ENCODE assay signal across 16 cellular contexts in the genomic region with DNA sequence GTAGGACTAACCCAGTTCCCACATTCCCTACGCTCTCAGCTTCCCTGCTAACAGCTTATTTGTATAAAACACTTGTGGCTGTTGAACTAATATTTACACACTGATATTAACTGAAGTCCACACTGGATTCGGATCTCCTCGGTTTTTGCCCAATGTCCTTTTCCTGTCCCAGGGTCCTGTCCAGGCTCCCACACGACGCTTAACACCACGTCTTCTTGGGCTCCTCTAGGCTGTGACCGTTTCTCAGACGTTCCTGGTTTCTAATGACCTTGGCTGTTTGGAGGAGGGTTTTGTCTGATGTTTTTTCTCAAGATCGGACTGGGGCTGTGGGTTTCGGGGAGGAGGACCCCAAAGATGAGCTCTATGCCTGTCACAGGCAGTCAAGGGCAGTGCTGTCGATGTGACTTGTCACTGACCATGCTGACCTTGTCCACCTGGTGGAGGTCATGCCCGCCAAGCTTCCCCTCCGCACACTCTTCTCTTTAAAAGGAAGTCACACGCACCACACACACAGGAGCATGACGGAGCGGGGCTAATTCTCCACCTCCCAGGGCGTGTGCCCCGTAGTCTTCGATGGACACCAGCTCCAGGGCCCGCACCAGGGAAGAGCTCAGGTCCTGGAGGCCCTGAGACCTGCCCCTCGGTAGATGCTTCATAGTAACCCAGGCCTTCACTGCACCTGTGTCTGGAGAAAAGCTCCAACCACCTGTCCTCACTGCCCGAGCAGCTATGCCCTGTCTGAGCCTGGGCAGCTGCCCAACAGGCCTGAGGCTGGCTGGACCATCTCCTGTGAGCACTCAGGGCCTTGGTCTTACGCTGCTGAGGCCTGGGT.
"Had no signal": no experiment of that assay in that cellular context is flagged by ENCODE, and none has a peak within 500 bp of the region (broad histone marks: within the 10 kb centered on the region; RNA-seq: fewer than 3 reads in every experiment).

No MANE protein-coding gene starts in this region.

- H3K36me3 Mint-ChIP-seq: activated naive CD8-positive, alpha-beta T cell; immature natural killer cell had no signal

- H3K9me3 Mint-ChIP-seq: immature natural killer cell, nephron progenitor cell had no signal

- H3K4me3 Mint-ChIP-seq: activated naive CD8-positive, alpha-beta T cell; immature natural killer cell; nephron progenitor cell had no signal

- H3K9me3 ChIP-seq: left ventricle myocardium inferior had no signal

- FAIRE-seq: endometrium had no signal

- H3K36me3 ChIP-seq: left ventricle myocardium inferior had no signal

- ATAC-seq: esophagus mucosa; stimulated activated naive CD8-positive, alpha-beta T cell treated with anti-CD3 and anti-CD28 coated beads, Interleukin-15, Interleukin-2, amounts not matched to agents 100 U/mL and 50 U/mL, for 24 hours had no signal

- H3K4me3 ChIP-seq: left ventricle myocardium inferior had no signal

- H3K4me1 Mint-ChIP-seq: immature natural killer cell had no signal

- H3K4me1 ChIP-seq: left ventricle myocardium inferior had no signal

- H3K27ac ChIP-seq: left ventricle myocardium inferior had no signal

- H3K27ac Mint-ChIP-seq: activated naive CD8-positive, alpha-beta T cell; immature natural killer cell; nephron progenitor cell had no signal

- DNase-seq: activated CD4-positive, alpha-beta T cell treated with anti-CD3 and anti-CD28 coated beads for 4 hours; activated gamma-delta T cell; activated T-cell treated with anti-CD3 and anti-CD28 coated beads, Interleukin-2, amount 50 U/mL, for 1 hour; amygdala; cerebellar nuclear complex; immature natural killer cell; left ventricle myocardium inferior; mesendoderm; nephron progenitor cell; stimulated activated CD4-positive, alpha-beta T cell treated with anti-CD3 and anti-CD28 coated beads, Interleukin-4, amount 100 ng/mL, for 1 hour; stimulated activated CD8-positive, alpha-beta memory T cell treated with anti-CD3 and anti-CD28 coated beads, Interleukin-4, amount 100 ng/mL, for 48 hours; stimulated activated naive CD8-positive, alpha-beta T cell treated with anti-CD3 and anti-CD28 coated beads, Interleukin-15, Interleukin-2, amounts not matched to agents 100 U/mL and 50 U/mL, for 24 hours; T-helper 9 cell had no signal
